1 cellular context compared by ENCODE assay signal in the genomic region with DNA sequence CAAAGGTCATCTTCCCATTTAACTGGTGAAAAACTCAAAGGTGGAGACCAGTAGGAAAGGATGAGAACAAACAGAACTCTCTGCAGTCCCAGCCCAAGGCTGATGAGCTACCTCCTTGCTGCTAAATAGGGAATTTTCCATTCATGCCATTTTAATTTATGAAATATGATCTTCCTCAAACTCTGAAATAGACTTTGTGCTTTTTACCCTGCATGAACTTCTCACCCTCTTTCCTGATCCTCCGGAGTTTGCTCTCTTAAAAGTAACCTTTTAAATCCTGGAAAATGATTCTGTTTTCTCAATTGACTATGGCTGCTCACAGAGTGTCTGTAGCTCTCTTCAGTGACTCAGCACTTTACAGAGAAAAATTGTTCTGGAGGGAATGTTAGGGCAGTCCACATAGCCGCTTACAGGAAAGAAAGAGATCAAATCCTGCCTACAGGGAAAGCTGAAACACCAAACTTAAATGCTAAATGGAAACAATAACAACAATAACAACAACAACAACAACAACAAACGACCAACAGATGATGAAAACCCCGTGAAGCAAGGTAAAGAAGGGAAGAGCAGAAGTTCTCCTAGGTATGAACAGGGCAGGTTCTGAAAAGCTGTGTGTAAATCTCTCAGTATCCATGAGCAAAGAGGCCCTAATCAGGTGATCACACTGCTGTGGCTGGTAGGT.
TF ChIP-seq lines count a peak whose summit lies in the region.

No MANE protein-coding gene starts in this region.

TF ChIP-seq in HepG2, 621 proteins besides CTCF, POLR2A, EP300 and RAD21 (continued from another document and continues in another):
- TF ChIP-seq ZNF577 (CRISPR knock-in tag; IDR thresholded peaks at IDR 0.05; ENCODE audit: borderline replicate concordance, low read depth) (no peak), ZNF816 (CRISPR knock-in tag; IDR thresholded peaks at IDR 0.05; ENCODE audit: borderline replicate concordance) (no peak), ZNF777 (CRISPR knock-in tag; IDR thresholded peaks at IDR 0.05) (no peak), ARNT (IDR thresholded peaks at IDR 0.05) (no peak), MED8 (CRISPR knock-in tag; IDR thresholded peaks at IDR 0.05; ENCODE audit: insufficient replicate concordance) (peak; percentile 49), GATAD2A (CRISPR knock-in tag; IDR thresholded peaks at IDR 0.05) (peak; percentile 86), SPEN (CRISPR knock-in tag; IDR thresholded peaks at IDR 0.05; ENCODE audit: low read depth) (no peak), ZNF260 (CRISPR knock-in tag; IDR thresholded peaks at IDR 0.05; ENCODE audit: borderline replicate concordance, low read depth) (no peak), REXO4 (CRISPR knock-in tag; IDR thresholded peaks at IDR 0.05; ENCODE audit: borderline replicate concordance) (no peak), ZFP90 (CRISPR knock-in tag; IDR thresholded peaks at IDR 0.05; ENCODE audit: borderline replicate concordance) (no peak), ELF3 (CRISPR knock-in tag; IDR thresholded peaks at IDR 0.05) (peak; percentile 70; the same call in 1 of the 2 replicates), GATA4 (IDR thresholded peaks at IDR 0.05; ENCODE audit: borderline replicate concordance, low read depth) (no peak), HNRNPK (IDR thresholded peaks at IDR 0.05; ENCODE audit: low read depth, low read length, poor library complexity, severe bottlenecking) (no peak), IKZF4 (CRISPR knock-in tag; IDR thresholded peaks at IDR 0.05; ENCODE audit: borderline replicate concordance, low read depth, not compliant biosample characterization) (no peak), HES4 (CRISPR knock-in tag; IDR thresholded peaks at IDR 0.05; ENCODE audit: borderline replicate concordance) (no peak), ZNF292 (CRISPR knock-in tag; IDR thresholded peaks at IDR 0.05; ENCODE audit: borderline replicate concordance, low read depth) (peak; percentile 18; the same call in 1 of the 2 replicates), ZNF569 (CRISPR knock-in tag; IDR thresholded peaks at IDR 0.05; ENCODE audit: borderline replicate concordance) (no peak), ZFX (CRISPR knock-in tag; IDR thresholded peaks at IDR 0.05; ENCODE audit: low read depth) (peak; percentile 44)
- TF ChIP-seq, protein P1, sequence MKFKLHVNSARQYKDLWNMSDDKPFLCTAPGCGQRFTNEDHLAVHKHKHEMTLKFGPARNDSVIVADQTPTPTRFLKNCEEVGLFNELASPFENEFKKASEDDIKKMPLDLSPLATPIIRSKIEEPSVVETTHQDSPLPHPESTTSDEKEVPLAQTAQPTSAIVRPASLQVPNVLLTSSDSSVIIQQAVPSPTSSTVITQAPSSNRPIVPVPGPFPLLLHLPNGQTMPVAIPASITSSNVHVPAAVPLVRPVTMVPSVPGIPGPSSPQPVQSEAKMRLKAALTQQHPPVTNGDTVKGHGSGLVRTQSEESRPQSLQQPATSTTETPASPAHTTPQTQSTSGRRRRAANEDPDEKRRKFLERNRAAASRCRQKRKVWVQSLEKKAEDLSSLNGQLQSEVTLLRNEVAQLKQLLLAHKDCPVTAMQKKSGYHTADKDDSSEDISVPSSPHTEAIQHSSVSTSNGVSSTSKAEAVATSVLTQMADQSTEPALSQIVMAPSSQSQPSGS (CRISPR knock-in tag; IDR thresholded peaks at IDR 0.05), result no peak
- TF ChIP-seq, protein P2, sequence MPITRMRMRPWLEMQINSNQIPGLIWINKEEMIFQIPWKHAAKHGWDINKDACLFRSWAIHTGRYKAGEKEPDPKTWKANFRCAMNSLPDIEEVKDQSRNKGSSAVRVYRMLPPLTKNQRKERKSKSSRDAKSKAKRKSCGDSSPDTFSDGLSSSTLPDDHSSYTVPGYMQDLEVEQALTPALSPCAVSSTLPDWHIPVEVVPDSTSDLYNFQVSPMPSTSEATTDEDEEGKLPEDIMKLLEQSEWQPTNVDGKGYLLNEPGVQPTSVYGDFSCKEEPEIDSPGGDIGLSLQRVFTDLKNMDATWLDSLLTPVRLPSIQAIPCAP (CRISPR knock-in tag; IDR thresholded peaks at IDR 0.05; ENCODE audit: low read depth), result no peak
- TF ChIP-seq, protein P3, sequence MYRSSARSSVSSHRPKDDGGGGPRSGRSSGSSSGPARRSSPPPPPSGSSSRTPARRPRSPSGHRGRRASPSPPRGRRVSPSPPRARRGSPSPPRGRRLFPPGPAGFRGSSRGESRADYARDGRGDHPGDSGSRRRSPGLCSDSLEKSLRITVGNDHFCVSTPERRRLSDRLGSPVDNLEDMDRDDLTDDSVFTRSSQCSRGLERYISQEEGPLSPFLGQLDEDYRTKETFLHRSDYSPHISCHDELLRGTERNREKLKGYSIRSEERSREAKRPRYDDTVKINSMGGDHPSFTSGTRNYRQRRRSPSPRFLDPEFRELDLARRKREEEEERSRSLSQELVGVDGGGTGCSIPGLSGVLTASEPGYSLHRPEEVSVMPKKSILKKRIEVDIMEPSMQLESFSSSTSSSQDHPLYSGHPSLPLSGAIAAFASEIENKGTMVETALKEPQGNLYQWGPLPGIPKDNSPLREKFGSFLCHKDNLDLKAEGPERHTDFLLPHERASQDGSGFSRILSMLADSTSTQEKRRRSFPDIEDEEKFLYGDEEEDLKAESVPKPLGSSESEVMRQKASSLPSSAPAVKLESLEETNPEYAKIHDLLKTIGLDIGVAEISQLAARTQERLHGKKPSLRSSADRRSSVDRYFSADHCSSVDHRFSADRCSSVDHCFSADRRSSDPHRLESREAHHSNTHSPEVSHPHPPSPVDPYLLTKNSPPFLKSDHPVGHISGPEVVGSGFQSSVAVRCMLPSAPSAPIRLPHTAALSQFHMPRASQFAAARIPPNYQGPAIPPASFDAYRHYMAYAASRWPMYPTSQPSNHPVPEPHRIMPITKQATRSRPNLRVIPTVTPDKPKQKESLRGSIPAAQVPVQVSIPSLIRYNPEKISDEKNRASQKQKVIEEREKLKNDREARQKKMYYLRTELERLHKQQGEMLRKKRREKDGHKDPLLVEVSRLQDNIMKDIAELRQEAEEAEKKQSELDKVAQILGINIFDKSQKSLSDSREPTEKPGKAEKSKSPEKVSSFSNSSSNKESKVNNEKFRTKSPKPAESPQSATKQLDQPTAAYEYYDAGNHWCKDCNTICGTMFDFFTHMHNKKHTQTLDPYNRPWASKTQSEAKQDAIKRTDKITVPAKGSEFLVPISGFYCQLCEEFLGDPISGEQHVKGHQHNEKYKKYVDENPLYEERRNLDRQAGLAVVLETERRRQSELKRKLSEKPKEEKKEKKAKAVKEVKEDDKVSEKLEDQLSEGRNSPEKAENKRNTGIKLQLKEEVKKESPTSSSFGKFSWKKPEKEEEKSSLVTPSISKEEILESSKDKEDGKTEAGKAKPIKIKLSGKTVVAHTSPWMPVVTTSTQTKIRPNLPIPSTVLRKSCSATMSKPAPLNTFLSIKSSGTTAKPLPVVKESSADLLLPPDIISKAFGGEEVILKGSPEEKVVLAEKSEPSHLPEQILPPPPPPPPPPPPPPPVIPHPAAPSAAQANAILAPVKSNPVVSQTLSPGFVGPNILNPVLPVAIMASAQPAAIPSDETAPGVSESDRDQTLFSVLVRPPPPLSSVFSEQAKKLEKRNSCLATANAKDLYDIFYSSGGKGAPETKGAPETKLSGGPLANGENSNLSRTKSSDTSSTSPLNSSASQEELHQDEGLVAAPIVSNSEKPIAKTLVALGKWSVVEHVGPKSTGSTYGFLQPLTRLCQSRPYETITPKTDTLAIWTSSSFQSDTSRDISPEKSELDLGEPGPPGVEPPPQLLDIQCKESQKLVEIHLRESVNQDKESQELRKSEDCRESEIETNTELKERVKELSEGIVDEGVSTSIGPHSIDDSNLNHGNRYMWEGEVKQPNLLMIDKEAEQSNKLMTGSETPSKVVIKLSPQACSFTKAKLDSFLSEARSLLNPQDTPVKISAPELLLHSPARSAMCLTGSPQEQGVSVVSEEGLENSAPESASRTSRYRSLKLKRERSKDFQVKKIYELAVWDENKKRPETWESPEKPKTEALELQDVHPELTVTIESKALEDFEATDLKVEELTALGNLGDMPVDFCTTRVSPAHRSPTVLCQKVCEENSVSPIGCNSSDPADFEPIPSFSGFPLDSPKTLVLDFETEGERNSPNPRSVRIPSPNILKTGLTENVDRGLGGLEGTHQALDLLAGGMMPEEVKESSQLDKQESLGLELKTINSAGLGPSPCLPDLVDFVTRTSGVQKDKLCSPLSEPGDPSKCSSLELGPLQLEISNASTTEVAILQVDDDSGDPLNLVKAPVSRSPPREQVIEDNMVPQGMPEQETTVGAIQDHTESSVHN (CRISPR knock-in tag; IDR thresholded peaks at IDR 0.05), result no peak
- TF ChIP-seq, protein P4, sequence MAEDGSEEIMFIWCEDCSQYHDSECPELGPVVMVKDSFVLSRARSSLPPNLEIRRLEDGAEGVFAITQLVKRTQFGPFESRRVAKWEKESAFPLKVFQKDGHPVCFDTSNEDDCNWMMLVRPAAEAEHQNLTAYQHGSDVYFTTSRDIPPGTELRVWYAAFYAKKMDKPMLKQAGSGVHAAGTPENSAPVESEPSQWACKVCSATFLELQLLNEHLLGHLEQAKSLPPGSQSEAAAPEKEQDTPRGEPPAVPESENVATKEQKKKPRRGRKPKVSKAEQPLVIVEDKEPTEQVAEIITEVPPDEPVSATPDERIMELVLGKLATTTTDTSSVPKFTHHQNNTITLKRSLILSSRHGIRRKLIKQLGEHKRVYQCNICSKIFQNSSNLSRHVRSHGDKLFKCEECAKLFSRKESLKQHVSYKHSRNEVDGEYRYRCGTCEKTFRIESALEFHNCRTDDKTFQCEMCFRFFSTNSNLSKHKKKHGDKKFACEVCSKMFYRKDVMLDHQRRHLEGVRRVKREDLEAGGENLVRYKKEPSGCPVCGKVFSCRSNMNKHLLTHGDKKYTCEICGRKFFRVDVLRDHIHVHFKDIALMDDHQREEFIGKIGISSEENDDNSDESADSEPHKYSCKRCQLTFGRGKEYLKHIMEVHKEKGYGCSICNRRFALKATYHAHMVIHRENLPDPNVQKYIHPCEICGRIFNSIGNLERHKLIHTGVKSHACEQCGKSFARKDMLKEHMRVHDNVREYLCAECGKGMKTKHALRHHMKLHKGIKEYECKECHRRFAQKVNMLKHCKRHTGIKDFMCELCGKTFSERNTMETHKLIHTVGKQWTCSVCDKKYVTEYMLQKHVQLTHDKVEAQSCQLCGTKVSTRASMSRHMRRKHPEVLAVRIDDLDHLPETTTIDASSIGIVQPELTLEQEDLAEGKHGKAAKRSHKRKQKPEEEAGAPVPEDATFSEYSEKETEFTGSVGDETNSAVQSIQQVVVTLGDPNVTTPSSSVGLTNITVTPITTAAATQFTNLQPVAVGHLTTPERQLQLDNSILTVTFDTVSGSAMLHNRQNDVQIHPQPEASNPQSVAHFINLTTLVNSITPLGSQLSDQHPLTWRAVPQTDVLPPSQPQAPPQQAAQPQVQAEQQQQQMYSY (CRISPR knock-in tag; IDR thresholded peaks at IDR 0.05), result no peak
- TF ChIP-seq, protein P5, sequence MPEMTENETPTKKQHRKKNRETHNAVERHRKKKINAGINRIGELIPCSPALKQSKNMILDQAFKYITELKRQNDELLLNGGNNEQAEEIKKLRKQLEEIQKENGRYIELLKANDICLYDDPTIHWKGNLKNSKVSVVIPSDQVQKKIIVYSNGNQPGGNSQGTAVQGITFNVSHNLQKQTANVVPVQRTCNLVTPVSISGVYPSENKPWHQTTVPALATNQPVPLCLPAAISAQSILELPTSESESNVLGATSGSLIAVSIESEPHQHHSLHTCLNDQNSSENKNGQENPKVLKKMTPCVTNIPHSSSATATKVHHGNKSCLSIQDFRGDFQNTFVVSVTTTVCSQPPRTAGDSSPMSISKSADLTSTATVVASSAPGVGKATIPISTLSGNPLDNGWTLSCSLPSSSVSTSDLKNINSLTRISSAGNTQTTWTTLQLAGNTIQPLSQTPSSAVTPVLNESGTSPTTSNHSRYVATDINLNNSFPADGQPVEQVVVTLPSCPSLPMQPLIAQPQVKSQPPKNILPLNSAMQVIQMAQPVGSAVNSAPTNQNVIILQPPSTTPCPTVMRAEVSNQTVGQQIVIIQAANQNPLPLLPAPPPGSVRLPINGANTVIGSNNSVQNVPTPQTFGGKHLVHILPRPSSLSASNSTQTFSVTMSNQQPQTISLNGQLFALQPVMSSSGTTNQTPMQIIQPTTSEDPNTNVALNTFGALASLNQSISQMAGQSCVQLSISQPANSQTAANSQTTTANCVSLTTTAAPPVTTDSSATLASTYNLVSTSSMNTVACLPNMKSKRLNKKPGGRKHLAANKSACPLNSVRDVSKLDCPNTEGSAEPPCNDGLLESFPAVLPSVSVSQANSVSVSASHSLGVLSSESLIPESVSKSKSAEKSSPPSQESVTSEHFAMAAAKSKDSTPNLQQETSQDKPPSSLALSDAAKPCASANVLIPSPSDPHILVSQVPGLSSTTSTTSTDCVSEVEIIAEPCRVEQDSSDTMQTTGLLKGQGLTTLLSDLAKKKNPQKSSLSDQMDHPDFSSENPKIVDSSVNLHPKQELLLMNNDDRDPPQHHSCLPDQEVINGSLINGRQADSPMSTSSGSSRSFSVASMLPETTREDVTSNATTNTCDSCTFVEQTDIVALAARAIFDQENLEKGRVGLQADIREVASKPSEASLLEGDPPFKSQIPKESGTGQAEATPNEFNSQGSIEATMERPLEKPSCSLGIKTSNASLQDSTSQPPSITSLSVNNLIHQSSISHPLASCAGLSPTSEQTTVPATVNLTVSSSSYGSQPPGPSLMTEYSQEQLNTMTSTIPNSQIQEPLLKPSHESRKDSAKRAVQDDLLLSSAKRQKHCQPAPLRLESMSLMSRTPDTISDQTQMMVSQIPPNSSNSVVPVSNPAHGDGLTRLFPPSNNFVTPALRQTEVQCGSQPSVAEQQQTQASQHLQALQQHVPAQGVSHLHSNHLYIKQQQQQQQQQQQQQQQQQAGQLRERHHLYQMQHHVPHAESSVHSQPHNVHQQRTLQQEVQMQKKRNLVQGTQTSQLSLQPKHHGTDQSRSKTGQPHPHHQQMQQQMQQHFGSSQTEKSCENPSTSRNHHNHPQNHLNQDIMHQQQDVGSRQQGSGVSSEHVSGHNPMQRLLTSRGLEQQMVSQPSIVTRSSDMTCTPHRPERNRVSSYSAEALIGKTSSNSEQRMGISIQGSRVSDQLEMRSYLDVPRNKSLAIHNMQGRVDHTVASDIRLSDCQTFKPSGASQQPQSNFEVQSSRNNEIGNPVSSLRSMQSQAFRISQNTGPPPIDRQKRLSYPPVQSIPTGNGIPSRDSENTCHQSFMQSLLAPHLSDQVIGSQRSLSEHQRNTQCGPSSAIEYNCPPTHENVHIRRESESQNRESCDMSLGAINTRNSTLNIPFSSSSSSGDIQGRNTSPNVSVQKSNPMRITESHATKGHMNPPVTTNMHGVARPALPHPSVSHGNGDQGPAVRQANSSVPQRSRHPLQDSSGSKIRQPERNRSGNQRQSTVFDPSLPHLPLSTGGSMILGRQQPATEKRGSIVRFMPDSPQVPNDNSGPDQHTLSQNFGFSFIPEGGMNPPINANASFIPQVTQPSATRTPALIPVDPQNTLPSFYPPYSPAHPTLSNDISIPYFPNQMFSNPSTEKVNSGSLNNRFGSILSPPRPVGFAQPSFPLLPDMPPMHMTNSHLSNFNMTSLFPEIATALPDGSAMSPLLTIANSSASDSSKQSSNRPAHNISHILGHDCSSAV (CRISPR knock-in tag; IDR thresholded peaks at IDR 0.05; ENCODE audit: borderline replicate concordance), result no peak; the same call in 1 of the 2 replicates
- TF ChIP-seq, protein P6, sequence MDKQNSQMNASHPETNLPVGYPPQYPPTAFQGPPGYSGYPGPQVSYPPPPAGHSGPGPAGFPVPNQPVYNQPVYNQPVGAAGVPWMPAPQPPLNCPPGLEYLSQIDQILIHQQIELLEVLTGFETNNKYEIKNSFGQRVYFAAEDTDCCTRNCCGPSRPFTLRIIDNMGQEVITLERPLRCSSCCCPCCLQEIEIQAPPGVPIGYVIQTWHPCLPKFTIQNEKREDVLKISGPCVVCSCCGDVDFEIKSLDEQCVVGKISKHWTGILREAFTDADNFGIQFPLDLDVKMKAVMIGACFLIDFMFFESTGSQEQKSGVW (CRISPR knock-in tag; IDR thresholded peaks at IDR 0.05; ENCODE audit: borderline replicate concordance), result no peak
